8 cellular contexts compared by ENCODE assay signal in the genomic region with DNA sequence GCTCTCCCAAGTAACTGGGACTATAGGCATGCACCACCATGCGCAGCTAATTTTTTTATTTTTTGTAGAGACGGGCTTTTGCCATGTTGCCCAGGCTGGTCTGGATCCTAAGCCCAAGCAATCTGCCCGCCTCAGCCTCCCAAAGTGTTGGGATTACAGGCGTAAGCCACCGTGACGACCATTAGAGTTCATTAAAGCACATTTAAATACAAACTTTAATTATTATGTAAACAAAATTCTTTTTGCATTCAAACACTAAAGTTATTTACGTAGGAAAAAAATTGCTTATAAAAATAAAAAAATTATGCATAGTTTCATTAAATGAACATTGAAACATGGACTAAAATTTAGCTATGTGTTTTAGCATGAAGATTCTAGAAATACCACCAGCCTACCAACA. TPM values are rescaled to one million over a fixed set of nuclear protein-coding genes. Genes with fewer than 3 reads are reported as not detected.
"Had no signal": no experiment of that assay in that cellular context is flagged by ENCODE, and none has a peak within 500 bp of the region (broad histone marks: within the 10 kb centered on the region; RNA-seq: fewer than 3 reads in every experiment).

No MANE protein-coding gene starts in this region.

- H3K4me3 Mint-ChIP-seq: HFFc6 had no signal

- H2AFZ ChIP-seq: GM23248 had no signal

- H3K4me1 ChIP-seq: HAP-1 had no signal

- H3K27me3 Mint-ChIP-seq: IgD-negative memory B cell had no signal

- FAIRE-seq: HepG2 had no signal

- H3K9me3 ChIP-seq: HAP-1 had no signal

- ATAC-seq: HCT116, HepG2 had no signal

- H3K27ac Mint-ChIP-seq: HFFc6 had no signal

- DNase-seq: GM23248, GOT3, H7, HFFc6 had no signal

- H3K9ac ChIP-seq: GM23248 had no signal

- H3K27ac ChIP-seq: GM23248 had no signal

- H3K9me3 Mint-ChIP-seq: HFFc6, IgD-negative memory B cell had no signal

- H3K4me3 ChIP-seq: GM23248, HAP-1 had no signal

RNA-seq across cellular contexts. Expression of a gene that starts 26.7 kb away (rescaled TPM):
- polyA plus RNA-seq: GM23248, HepG2, IgD-negative memory B cell had no signal
